In genomic region chr4:125070869-125071268, GRCh38 we compare ENCODE assay signal across 20 cellular contexts.
DNase-seq lines count a peak whose midpoint lies in the region; ATAC-seq, FAIRE-seq and TF ChIP-seq lines count a peak whose summit lies in the region.
"Had no signal": no experiment of that assay in that cellular context is flagged by ENCODE, and none has a peak within 500 bp of the region (broad histone marks: within the 10 kb centered on the region; RNA-seq: fewer than 3 reads in every experiment).

No MANE protein-coding gene starts in this region.

- peaks cover 2% of the 10 kb centered on the region for H3K9me3 Mint-ChIP-seq in glutamatergic neuron (ENCODE audit: unreplicated experiment)
- H3K9me3 Mint-ChIP-seq in naive thymus-derived CD8-positive, alpha-beta T cell: peaks cover 0 to 11% (median 8%) of the 10 kb centered on the region in 9 donors

- TF ChIP-seq CTCF in glutamatergic neuron (IDR thresholded peaks at IDR 0.05; ENCODE audit: partially characterized antibody, unreplicated experiment): no peak

- DNase-seq in DMS53 (lab: John Stamatoyannopoulos, UW) (peak; percentile 68), HPDE6-E6E7 (ENCODE audit: extremely low spot score) (peak; percentile 5), OCI-M1 (lab: John Stamatoyannopoulos, UW) (peak; percentile 35), glutamatergic neuron (peak; percentile 28), urothelium cell line (ENCODE audit: low spot score) (no peak), left cardiac atrium (no peak)
- DNase-seq in naive thymus-derived CD8-positive, alpha-beta T cell: no peak
- DNase-seq: activated CD4-positive, alpha-beta T cell treated with anti-CD3 and anti-CD28 coated beads, Interleukin-2, amount 50 U/mL, for 48 hours; activated naive CD8-positive, alpha-beta T cell treated with anti-CD3 and anti-CD28 coated beads for 36 hours; activated T-cell treated with anti-CD3 and anti-CD28 coated beads, Interleukin-2, amount 50 U/mL, for 48 hours; brain microvascular endothelial cell; GF-D8; immature natural killer cell; naive thymus-derived CD4-positive, alpha-beta T cell; NCI-H226; psoas muscle; stimulated activated CD4-positive, alpha-beta T cell treated with anti-CD3 and anti-CD28 coated beads, Interleukin-12 subunit alpha, Interleukin-12 subunit beta, amount 100 ng/mL, for 4 hours had no signal

- H3K36me3 Mint-ChIP-seq in glutamatergic neuron (ENCODE audit: unreplicated experiment): no peaks in the 10 kb centered on the region
- H3K36me3 Mint-ChIP-seq in naive thymus-derived CD8-positive, alpha-beta T cell: no peaks in the 10 kb centered on the region
- H3K36me3 Mint-ChIP-seq: activated naive CD8-positive, alpha-beta T cell treated with anti-CD3 and anti-CD28 coated beads for 36 hours; naive thymus-derived CD4-positive, alpha-beta T cell had no signal

- ATAC-seq in naive thymus-derived CD8-positive, alpha-beta T cell: no peak
- no peak for ATAC-seq in left cardiac atrium
- ATAC-seq in GM21423 (IDR thresholded peaks at IDR 0.05; ENCODE audit: unreplicated experiment): no peak
- ATAC-seq: K562; naive thymus-derived CD4-positive, alpha-beta T cell; psoas muscle had no signal

- peaks cover 4% of the 10 kb centered on the region for H3K4me1 Mint-ChIP-seq in glutamatergic neuron (ENCODE audit: low read depth, unreplicated experiment)
- H3K4me1 Mint-ChIP-seq in naive thymus-derived CD8-positive, alpha-beta T cell: no peaks in the 10 kb centered on the region
- H3K4me1 Mint-ChIP-seq: activated naive CD8-positive, alpha-beta T cell treated with anti-CD3 and anti-CD28 coated beads for 36 hours; immature natural killer cell; naive thymus-derived CD4-positive, alpha-beta T cell had no signal

- H3K27me3 Mint-ChIP-seq in glutamatergic neuron (ENCODE audit: unreplicated experiment): no peaks in the 10 kb centered on the region
- peaks cover 0 to 2% (median 0%) of the 10 kb centered on the region in 5 donors for H3K27me3 Mint-ChIP-seq in naive thymus-derived CD8-positive, alpha-beta T cell
- H3K27me3 Mint-ChIP-seq: activated naive CD8-positive, alpha-beta T cell treated with anti-CD3 and anti-CD28 coated beads for 36 hours; naive thymus-derived CD4-positive, alpha-beta T cell had no signal

- intact Hi-C loops in left cardiac atrium (cut with DNase I): no loop called here

- H3K4me3 Mint-ChIP-seq in glutamatergic neuron (ENCODE audit: unreplicated experiment): no peak overlapping the region
- H3K4me3 Mint-ChIP-seq in naive thymus-derived CD8-positive, alpha-beta T cell: no peak overlapping the region
- H3K4me3 Mint-ChIP-seq: activated naive CD8-positive, alpha-beta T cell treated with anti-CD3 and anti-CD28 coated beads for 36 hours; immature natural killer cell; naive thymus-derived CD4-positive, alpha-beta T cell had no signal

- peak overlapping the region; percentile 7 for H3K27ac Mint-ChIP-seq in glutamatergic neuron (ENCODE audit: unreplicated experiment)
- no peak overlapping the region for H3K27ac Mint-ChIP-seq in naive thymus-derived CD8-positive, alpha-beta T cell
- H3K27ac Mint-ChIP-seq: activated naive CD8-positive, alpha-beta T cell treated with anti-CD3 and anti-CD28 coated beads for 36 hours; immature natural killer cell; naive thymus-derived CD4-positive, alpha-beta T cell had no signal

- POLR2A ChIA-PET in naive thymus-derived CD8-positive, alpha-beta T cell (lab: Charles Lee): no interaction called here

- FAIRE-seq in urothelium cell line (lab: Jason Lieb, UNC): no peak
- FAIRE-seq: GM12891, K562 had no signal

Comparison
In these comparisons a context has a peak if more than half of its experiments do, and no peak if none do; other contexts are left out.
1. DNase-seq: peak in DMS53 (single experiment), HPDE6-E6E7 (single experiment), OCI-M1 (single experiment) and glutamatergic neuron (single experiment); none in urothelium cell line (single experiment), naive thymus-derived CD8-positive, alpha-beta T cell (0 of 10) and left cardiac atrium (single experiment).